1 cellular context compared by ENCODE assay signal in the genomic region with DNA sequence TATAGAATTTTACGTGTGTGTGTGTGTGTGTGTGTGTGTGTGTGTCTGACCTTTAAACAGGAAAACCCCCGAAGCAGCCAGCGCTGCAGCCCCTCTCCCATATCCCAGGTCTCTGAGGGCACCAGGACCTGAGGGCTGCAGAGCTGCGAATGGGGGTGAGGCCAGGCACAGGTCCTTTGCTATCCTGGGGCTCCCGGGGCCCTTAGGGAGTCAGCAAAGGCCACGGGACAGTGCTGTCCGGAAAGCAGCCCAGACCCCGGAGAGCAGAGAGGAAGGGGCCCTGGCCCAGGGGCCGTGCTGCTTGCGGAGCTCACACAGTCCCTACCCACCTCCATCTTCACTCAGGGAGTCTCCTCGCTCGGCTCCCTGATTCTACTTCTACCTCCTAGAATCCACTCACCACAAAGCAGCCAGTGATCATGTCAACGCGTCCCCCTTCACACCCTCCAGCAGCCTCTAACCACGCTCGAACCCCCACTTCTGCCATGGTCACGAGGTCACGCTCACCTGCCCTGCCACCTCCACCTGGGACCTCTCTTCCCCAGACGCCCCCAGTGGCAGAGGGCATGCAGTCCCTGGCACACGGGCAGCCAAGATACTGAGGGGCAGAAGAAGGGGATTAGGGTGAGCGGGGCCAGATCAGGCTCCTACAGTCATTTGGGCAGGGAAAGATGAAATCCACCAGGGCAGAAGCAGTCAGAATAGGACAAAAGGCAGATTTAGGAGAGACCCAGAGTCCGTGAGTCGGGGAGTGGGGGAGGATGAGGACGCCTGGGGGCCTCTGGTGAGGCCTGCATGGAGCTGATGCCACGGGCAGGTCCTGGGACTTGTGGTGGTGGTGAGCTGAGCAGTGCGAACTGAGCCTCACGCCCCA.
TF ChIP-seq lines count a peak whose summit lies in the region.

No MANE protein-coding gene starts in this region.

TF ChIP-seq in GM23338, 12 proteins besides CTCF, POLR2A, EP300 and RAD21 (continued from another document):
- no peak for TF ChIP-seq ZNF331 (CRISPR knock-in tag; IDR thresholded peaks at IDR 0.05; ENCODE audit: low read depth)
- TF ChIP-seq, protein P1, sequence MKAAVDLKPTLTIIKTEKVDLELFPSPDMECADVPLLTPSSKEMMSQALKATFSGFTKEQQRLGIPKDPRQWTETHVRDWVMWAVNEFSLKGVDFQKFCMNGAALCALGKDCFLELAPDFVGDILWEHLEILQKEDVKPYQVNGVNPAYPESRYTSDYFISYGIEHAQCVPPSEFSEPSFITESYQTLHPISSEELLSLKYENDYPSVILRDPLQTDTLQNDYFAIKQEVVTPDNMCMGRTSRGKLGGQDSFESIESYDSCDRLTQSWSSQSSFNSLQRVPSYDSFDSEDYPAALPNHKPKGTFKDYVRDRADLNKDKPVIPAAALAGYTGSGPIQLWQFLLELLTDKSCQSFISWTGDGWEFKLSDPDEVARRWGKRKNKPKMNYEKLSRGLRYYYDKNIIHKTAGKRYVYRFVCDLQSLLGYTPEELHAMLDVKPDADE (IDR thresholded peaks at IDR 0.05): no peak
- TF ChIP-seq POLR2AphosphoS5 (IDR thresholded peaks at IDR 0.05; ENCODE audit: low read depth): no peak
- TF ChIP-seq STAT1 (IDR thresholded peaks at IDR 0.05; ENCODE audit: unreplicated experiment): no peak
- TF ChIP-seq, protein P2, sequence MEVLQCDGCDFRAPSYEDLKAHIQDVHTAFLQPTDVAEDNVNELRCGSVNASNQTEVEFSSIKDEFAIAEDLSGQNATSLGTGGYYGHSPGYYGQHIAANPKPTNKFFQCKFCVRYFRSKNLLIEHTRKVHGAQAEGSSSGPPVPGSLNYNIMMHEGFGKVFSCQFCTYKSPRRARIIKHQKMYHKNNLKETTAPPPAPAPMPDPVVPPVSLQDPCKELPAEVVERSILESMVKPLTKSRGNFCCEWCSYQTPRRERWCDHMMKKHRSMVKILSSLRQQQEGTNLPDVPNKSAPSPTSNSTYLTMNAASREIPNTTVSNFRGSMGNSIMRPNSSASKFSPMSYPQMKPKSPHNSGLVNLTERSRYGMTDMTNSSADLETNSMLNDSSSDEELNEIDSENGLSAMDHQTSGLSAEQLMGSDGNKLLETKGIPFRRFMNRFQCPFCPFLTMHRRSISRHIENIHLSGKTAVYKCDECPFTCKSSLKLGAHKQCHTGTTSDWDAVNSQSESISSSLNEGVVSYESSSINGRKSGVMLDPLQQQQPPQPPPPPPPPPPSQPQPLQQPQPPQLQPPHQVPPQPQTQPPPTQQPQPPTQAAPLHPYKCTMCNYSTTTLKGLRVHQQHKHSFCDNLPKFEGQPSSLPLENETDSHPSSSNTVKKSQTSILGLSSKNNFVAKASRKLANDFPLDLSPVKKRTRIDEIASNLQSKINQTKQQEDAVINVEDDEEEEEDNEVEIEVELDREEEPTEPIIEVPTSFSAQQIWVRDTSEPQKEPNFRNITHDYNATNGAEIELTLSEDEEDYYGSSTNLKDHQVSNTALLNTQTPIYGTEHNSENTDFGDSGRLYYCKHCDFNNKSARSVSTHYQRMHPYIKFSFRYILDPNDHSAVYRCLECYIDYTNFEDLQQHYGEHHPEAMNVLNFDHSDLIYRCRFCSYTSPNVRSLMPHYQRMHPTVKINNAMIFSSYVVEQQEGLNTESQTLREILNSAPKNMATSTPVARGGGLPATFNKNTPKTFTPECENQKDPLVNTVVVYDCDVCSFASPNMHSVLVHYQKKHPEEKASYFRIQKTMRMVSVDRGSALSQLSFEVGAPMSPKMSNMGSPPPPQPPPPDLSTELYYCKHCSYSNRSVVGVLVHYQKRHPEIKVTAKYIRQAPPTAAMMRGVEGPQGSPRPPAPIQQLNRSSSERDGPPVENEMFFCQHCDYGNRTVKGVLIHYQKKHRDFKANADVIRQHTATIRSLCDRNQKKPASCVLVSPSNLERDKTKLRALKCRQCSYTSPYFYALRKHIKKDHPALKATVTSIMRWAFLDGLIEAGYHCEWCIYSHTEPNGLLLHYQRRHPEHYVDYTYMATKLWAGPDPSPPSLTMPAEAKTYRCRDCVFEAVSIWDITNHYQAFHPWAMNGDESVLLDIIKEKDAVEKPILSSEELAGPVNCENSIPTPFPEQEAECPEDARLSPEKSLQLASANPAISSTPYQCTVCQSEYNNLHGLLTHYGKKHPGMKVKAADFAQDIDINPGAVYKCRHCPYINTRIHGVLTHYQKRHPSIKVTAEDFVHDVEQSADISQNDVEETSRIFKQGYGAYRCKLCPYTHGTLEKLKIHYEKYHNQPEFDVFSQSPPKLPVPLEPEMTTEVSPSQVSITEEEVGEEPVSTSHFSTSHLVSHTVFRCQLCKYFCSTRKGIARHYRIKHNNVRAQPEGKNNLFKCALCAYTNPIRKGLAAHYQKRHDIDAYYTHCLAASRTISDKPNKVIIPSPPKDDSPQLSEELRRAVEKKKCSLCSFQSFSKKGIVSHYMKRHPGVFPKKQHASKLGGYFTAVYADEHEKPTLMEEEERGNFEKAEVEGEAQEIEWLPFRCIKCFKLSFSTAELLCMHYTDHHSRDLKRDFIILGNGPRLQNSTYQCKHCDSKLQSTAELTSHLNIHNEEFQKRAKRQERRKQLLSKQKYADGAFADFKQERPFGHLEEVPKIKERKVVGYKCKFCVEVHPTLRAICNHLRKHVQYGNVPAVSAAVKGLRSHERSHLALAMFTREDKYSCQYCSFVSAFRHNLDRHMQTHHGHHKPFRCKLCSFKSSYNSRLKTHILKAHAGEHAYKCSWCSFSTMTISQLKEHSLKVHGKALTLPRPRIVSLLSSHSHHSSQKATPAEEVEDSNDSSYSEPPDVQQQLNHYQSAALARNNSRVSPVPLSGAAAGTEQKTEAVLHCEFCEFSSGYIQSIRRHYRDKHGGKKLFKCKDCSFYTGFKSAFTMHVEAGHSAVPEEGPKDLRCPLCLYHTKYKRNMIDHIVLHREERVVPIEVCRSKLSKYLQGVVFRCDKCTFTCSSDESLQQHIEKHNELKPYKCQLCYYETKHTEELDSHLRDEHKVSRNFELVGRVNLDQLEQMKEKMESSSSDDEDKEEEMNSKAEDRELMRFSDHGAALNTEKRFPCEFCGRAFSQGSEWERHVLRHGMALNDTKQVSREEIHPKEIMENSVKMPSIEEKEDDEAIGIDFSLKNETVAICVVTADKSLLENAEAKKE (CRISPR knock-in tag; IDR thresholded peaks at IDR 0.05): no peak
- no peak for TF ChIP-seq EZH2 (IDR thresholded peaks at IDR 0.05; ENCODE audit: low read depth, unreplicated experiment)
